11 cellular contexts compared by ENCODE assay signal in the genomic region with DNA sequence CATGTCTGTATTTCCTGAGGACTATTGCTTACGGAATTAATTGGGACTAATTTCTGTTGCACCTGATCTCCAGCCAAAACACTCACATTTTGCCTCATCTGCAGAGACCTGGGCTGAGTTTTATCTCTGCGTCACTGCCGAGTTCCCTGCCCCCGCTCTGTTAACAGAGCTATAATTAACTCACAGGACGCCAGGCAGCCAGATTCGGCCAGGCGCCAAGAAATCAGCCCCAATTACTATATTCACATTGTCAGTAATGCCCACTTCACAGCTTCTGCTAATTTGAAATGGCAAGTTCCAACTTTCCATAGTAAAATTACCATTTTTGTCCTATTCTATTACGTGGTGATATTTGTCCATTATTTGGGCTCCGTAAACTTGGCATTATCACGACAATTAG.
DNase-seq lines count a peak whose midpoint lies in the region; ATAC-seq, FAIRE-seq and TF ChIP-seq lines count a peak whose summit lies in the region.
"Had no signal": no experiment of that assay in that cellular context is flagged by ENCODE, and none has a peak within 500 bp of the region (broad histone marks: within the 10 kb centered on the region; RNA-seq: fewer than 3 reads in every experiment).

No MANE protein-coding gene starts in this region.

- BruUV-seq in HepG2 (replicated peaks; lab: Mats Ljungman, UMichigan), result no TSS peak

- intact Hi-C loops in HepG2 (cut with micrococcal nuclease; ENCODE audit: unreplicated experiment) (no loop called here), ascending aorta (cut with DNase I) (no loop called here), left colon (cut with DNase I, micrococcal nuclease) (no loop called here)
- intact Hi-C loops in CD4-positive, alpha-beta memory T cell (cut with micrococcal nuclease), result no loop called here

- WGBS in liver, result 43% methylated on average over 10 of the region's 10 CpGs
- WGBS in HepG2 (ENCODE audit: low lambda C conversion rate), result 98% methylated on average over 10 of the region's 10 CpGs

- no peaks in the 10 kb centered on the region for H3K36me3 ChIP-seq in liver (ENCODE audit: control insufficient read depth in 4 of 4, insufficient read depth in 3 of 4, low read depth in 1 of 4, low read length in 3 of 4)
- peaks cover 6 to 7% of the 10 kb centered on the region in 2 experiments; a peak in 1 of 5 replicates for H3K36me3 ChIP-seq in HepG2 (replicated peaks in 1 of 2; ENCODE audit: control insufficient read depth in 1 of 2, insufficient read depth in 2 of 2, low read length in 2 of 2)
- H3K36me3 ChIP-seq in ascending aorta, result no peaks in the 10 kb centered on the region
- H3K36me3 ChIP-seq in CD4-positive, alpha-beta memory T cell (ENCODE audit: insufficient read depth, low read length), result no peaks in the 10 kb centered on the region
- H3K36me3 ChIP-seq: HAP-1, SJSA1 had no signal

- H3K4me1 Mint-ChIP-seq in CD4-positive, alpha-beta memory T cell, result peaks cover 0 to 5% (median 4%) of the 10 kb centered on the region in 4 donors

- peak overlapping the region; percentile 38 to 43 for H3K27ac ChIP-seq in liver (ENCODE audit: low read depth in 1 of 2, low read length in 2 of 2)
- H3K27ac ChIP-seq in HepG2 (ENCODE audit: extremely low read length, insufficient read depth, low read length), result no peak overlapping the region
- peak overlapping the region; percentile 48 to 51 for H3K27ac ChIP-seq in ascending aorta
- H3K27ac ChIP-seq in CD4-positive, alpha-beta memory T cell (ENCODE audit: low read depth, low read length), result no peak overlapping the region
- H3K27ac ChIP-seq: SJSA1 had no signal

- DNase-seq in HepG2 (ENCODE audit: low spot score), result no peak
- DNase-seq in ascending aorta (ENCODE audit: low spot score in 2 of 2), result peak in 1 of 2 donors; percentile 82
- no peak for DNase-seq in left colon
- DNase-seq in H54 (ENCODE audit: insufficient read length, low spot score), result no peak
- no peak for DNase-seq in CD4-positive, alpha-beta memory T cell
- DNase-seq: activated T-cell treated with anti-CD3 and anti-CD28 coated beads, Interleukin-2, amount 50 U/mL, for 72 hours had no signal

- H3K4me2 ChIP-seq in HepG2 (ENCODE audit: low read depth, low read length), result no peak overlapping the region

- TF ChIP-seq POLR2A in HepG2 (IDR thresholded peaks at IDR 0.05; ENCODE audit: insufficient read depth in 1 of 2, low read depth in 2 of 2, low read length in 2 of 2) (no peak), H54 (IDR thresholded peaks at IDR 0.05; ENCODE audit: low read depth, low read length) (no peak)

- CTCF ChIA-PET in HepG2 (lab: Yijun Ruan, JAX; ENCODE audit: low intra/inter-chr PET ratio, low total read pairs), result no interaction called here
- CTCF ChIA-PET in CD4-positive, alpha-beta memory T cell (lab: Charles Lee; ENCODE audit: partially characterized antibody), result interaction anchor here (0.6 to 0.8 kb wide), 2 partner anchors 14 to 192 kb away, joined by 3 read pairs; no protein-coding TSS in a partner anchor

- no peak for FAIRE-seq in HepG2 (lab: Jason Lieb, UNC)
- FAIRE-seq in islet of Langerhans (lab: Jason Lieb, UNC), result peak; percentile 94
- FAIRE-seq in H54 (lab: Jason Lieb, UNC), result no peak

- H3K9me3 ChIP-seq in liver (ENCODE audit: control insufficient read depth in 4 of 4, low read length in 3 of 4), result no peaks in the 10 kb centered on the region
- H3K9me3 ChIP-seq in HepG2 (ENCODE audit: low read length), result no peaks in the 10 kb centered on the region
- no peaks in the 10 kb centered on the region for H3K9me3 ChIP-seq in ascending aorta
- H3K9me3 ChIP-seq in CD4-positive, alpha-beta memory T cell (ENCODE audit: control insufficient read depth in 1 of 2, low read length in 2 of 2), result no peaks in the 10 kb centered on the region
- H3K9me3 ChIP-seq: HAP-1, SJSA1 had no signal

- no peaks in the 10 kb centered on the region for H3K27me3 Mint-ChIP-seq in CD4-positive, alpha-beta memory T cell

- in situ Hi-C loops in HepG2 (cut with HindIII; ENCODE audit: extremely low pct_ligation_motif_present, low pct_unique_long_range_greater_than_20kb), result no loop called here

- no peak overlapping the region for H3K9ac ChIP-seq in liver (ENCODE audit: low read depth in 1 of 2, low read length in 2 of 2)
- no peak overlapping the region for H3K9ac ChIP-seq in HepG2 (ENCODE audit: insufficient read depth, low read depth, low read length)

- H3K27me3 ChIP-seq in liver (ENCODE audit: control insufficient read depth in 4 of 4, insufficient read depth in 4 of 4, low read length in 3 of 4), result no peaks in the 10 kb centered on the region
- H3K27me3 ChIP-seq in HepG2 (ENCODE audit: control insufficient read depth in 1 of 2, insufficient read depth in 2 of 2, low read length in 2 of 2), result no peaks in the 10 kb centered on the region
- H3K27me3 ChIP-seq in ascending aorta, result no peaks in the 10 kb centered on the region
- no peaks in the 10 kb centered on the region for H3K27me3 ChIP-seq in CD4-positive, alpha-beta memory T cell (ENCODE audit: insufficient read depth, low read length)
- H3K27me3 ChIP-seq: SJSA1 had no signal

- no peaks in the 10 kb centered on the region for H3K9me3 Mint-ChIP-seq in CD4-positive, alpha-beta memory T cell
- H3K9me3 Mint-ChIP-seq: activated T-cell treated with anti-CD3 and anti-CD28 coated beads, Interleukin-2, amount 50 U/mL, for 72 hours had no signal

- ATAC-seq in HepG2, result no peak
- no peak for ATAC-seq in left colon
- ATAC-seq in HG03159 (IDR thresholded peaks at IDR 0.05; ENCODE audit: unreplicated experiment), result no peak
- ATAC-seq: activated T-cell treated with anti-CD3 and anti-CD28 coated beads, Interleukin-2, amount 50 U/mL, for 72 hours had no signal

- POLR2A ChIA-PET in HepG2 (lab: Yijun Ruan, JAX), result no interaction called here
- POLR2A ChIA-PET in CD4-positive, alpha-beta memory T cell (lab: Charles Lee; ENCODE audit: partially characterized antibody), result no interaction called here

- H3K4me3 Mint-ChIP-seq in CD4-positive, alpha-beta memory T cell, result no peak overlapping the region
- H3K4me3 Mint-ChIP-seq: activated T-cell treated with anti-CD3 and anti-CD28 coated beads, Interleukin-2, amount 50 U/mL, for 72 hours had no signal

- no peak overlapping the region for H2AFZ ChIP-seq in HepG2 (ENCODE audit: low read length)

- peaks cover 0 to 4% of the 10 kb centered on the region in 2 donors for H3K36me3 Mint-ChIP-seq in CD4-positive, alpha-beta memory T cell

- TF ChIP-seq EP300 in HepG2 (IDR thresholded peaks at IDR 0.05; ENCODE audit: low read depth in 2 of 2, low read length in 2 of 2) (no peak), HepG2 (CRISPR knock-in tag; IDR thresholded peaks at IDR 0.05; ENCODE audit: borderline replicate concordance) (no peak)

- TF ChIP-seq CTCF in liver (IDR thresholded peaks at IDR 0.05; ENCODE audit: low read depth, low read length, missing input control) (no peak), HepG2 (CRISPR knock-in tag; IDR thresholded peaks at IDR 0.05) (no peak), ascending aorta (IDR thresholded peaks at IDR 0.05) (no peak)

- no peaks in the 10 kb centered on the region; the same call in 1 of the 2 replicates for H4K20me1 ChIP-seq in HepG2 (ENCODE audit: insufficient read depth, low read length)

- peaks cover 5% of the 10 kb centered on the region for H3K79me2 ChIP-seq in HepG2 (ENCODE audit: insufficient read depth, low read length)

- no peak overlapping the region for H3K27ac Mint-ChIP-seq in CD4-positive, alpha-beta memory T cell
- H3K27ac Mint-ChIP-seq: activated T-cell treated with anti-CD3 and anti-CD28 coated beads, Interleukin-2, amount 50 U/mL, for 72 hours had no signal

- no peak overlapping the region for H3K4me3 ChIP-seq in liver (ENCODE audit: low read depth in 1 of 3, low read length in 3 of 3)
- H3K4me3 ChIP-seq in HepG2 (replicated peaks in 1 of 3; ENCODE audit: insufficient read depth in 1 of 3, low read depth in 2 of 3, low read length in 3 of 3), result no peak overlapping the region
- H3K4me3 ChIP-seq in ascending aorta, result peak overlapping the region in 1 of 2 donors; percentile 14
- H3K4me3 ChIP-seq in CD4-positive, alpha-beta memory T cell (ENCODE audit: low read length in 2 of 2), result no peak overlapping the region
- H3K4me3 ChIP-seq: HAP-1, SJSA1 had no signal

- peak; percentile 19 to 21 for TF ChIP-seq RAD21 in liver (IDR thresholded peaks at IDR 0.05)
- TF ChIP-seq RAD21 in HepG2 (CRISPR knock-in tag; IDR thresholded peaks at IDR 0.05), result no peak

- H3K4me1 ChIP-seq in liver (ENCODE audit: control insufficient read depth in 4 of 4, insufficient read depth in 4 of 4, low read length in 3 of 4) (peaks cover 2 to 11% (median 5%) of the 10 kb centered on the region in 4 donors), HepG2 (ENCODE audit: insufficient read depth, low read length) (no peaks in the 10 kb centered on the region), ascending aorta (peaks cover 14 to 35% of the 10 kb centered on the region in 2 donors)
- no peaks in the 10 kb centered on the region for H3K4me1 ChIP-seq in CD4-positive, alpha-beta memory T cell (ENCODE audit: insufficient read depth, low read length)
- H3K4me1 ChIP-seq: HAP-1 had no signal

TF ChIP-seq in liver, 16 proteins besides CTCF, POLR2A, EP300 and RAD21 (continues in another document):
- TF ChIP-seq HNF4A (conservative IDR thresholded peaks at IDR 0.05), result peak in 1 of 2 donors; percentile 23
- TF ChIP-seq YY1 (IDR thresholded peaks at IDR 0.05), result peak; percentile 25

TF ChIP-seq in HepG2, 621 proteins besides CTCF, POLR2A, EP300 and RAD21:
- TF ChIP-seq TRIM24 (CRISPR knock-in tag; IDR thresholded peaks at IDR 0.05) (no peak), NPAS2 (CRISPR knock-in tag; IDR thresholded peaks at IDR 0.05; ENCODE audit: borderline replicate concordance) (no peak), ZNF607 (CRISPR knock-in tag; IDR thresholded peaks at IDR 0.05; ENCODE audit: borderline replicate concordance) (no peak), ZNF883 (CRISPR knock-in tag; IDR thresholded peaks at IDR 0.05; ENCODE audit: not compliant biosample characterization) (no peak), ISX (CRISPR knock-in tag; conservative IDR thresholded peaks at IDR 0.05) (no peak), HNRNPL (IDR thresholded peaks at IDR 0.05; ENCODE audit: low read depth, low read length) (no peak), FOXM1 (CRISPR knock-in tag; IDR thresholded peaks at IDR 0.05) (no peak), SSRP1 (CRISPR knock-in tag; IDR thresholded peaks at IDR 0.05) (no peak), RORA (CRISPR knock-in tag; IDR thresholded peaks at IDR 0.05) (no peak), BORCS8-MEF2B (CRISPR knock-in tag; IDR thresholded peaks at IDR 0.05) (no peak), CCAR2 (optimal IDR thresholded peaks at IDR 0.05; ENCODE audit: low read depth, low read length) (no peak), SMYD3 (CRISPR knock-in tag; IDR thresholded peaks at IDR 0.05) (no peak), KDM6A (CRISPR knock-in tag; IDR thresholded peaks at IDR 0.05; ENCODE audit: low read depth) (no peak)

Comparison
In these comparisons a context has a peak if more than half of its experiments do, and no peak if none do; other contexts are left out.
1. H3K27ac ChIP-seq: peak in liver (2 of 2) and ascending aorta (2 of 2); none in HepG2 (single experiment) and CD4-positive, alpha-beta memory T cell (single experiment).